ENCODE assay signal across 8 cellular contexts in the genomic region with DNA sequence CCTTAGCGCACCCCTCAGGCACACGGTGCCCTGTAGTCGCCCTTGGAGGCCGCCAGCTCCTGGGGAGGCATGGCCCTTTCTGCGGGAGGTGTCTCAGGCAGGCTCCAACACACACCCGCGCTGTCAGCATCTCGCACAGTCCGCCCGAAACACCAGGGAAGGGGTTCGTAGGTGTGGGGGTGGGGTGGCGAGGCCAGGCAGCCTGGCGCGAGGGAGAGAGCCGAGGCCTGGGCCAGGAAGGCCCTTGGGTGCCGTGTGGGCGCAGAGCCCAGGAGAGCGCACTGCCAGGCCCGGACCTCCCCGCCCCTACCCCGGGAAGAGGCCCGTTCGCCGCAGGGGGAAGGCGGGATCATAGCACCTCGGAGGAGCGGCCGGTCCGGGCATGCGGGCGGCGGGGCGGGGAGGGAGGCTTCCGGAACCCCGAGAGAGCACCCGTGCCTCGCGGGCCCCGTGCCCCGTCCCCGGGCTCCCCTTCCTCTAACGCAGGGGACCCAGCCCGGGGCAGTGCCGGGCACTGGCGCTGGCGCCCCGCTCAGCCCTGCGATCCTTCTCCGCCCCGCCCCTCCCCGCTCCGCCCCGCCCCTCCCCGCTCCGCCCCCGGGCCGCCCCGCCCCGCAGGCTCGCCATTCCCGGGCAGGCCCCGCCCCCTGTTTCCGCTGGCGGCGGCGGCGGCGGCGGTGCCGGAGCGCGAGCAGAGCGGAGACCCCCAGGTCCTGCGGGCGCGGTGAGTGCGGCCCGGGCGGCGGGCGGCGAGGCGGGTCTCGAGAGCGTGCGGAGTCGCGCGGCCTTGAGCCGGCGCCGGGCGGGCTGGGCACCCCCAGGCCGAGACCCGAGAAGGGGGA. TPM values are rescaled to one million over a fixed set of nuclear protein-coding genes. Genes with fewer than 3 reads are reported as not detected.
DNase-seq lines count a peak whose midpoint lies in the region; ATAC-seq, FAIRE-seq and TF ChIP-seq lines count a peak whose summit lies in the region.

A gene with protein sequence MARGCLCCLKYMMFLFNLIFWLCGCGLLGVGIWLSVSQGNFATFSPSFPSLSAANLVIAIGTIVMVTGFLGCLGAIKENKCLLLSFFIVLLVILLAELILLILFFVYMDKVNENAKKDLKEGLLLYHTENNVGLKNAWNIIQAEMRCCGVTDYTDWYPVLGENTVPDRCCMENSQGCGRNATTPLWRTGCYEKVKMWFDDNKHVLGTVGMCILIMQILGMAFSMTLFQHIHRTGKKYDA (plus strand): TSS at position 650 of the 842 bp plus-strand sequence. CDS start 123,815 bp downstream, outside the sequence.

- CTCF ChIA-PET in activated B cell treated with CpG ODN at 0.5 μM for 24 hours (lab: Charles Lee), result no interaction called here

- DNase-seq in D721Med (ENCODE audit: insufficient read length, low spot score) (peak; percentile 93), MM.1S (peak; percentile 45), activated B cell treated with CpG ODN at 0.5 μM for 24 hours (peak; percentile 75), cardiac fibroblast (ENCODE audit: low read depth in 2 of 2) (peak; percentile 55 to 79), islet precursor cell (peak; percentile 89)
- DNase-seq in stimulated activated CD4-positive, alpha-beta T cell treated with anti-CD3 and anti-CD28 coated beads, Interleukin-12 subunit alpha, Interleukin-12 subunit beta, amount 100 ng/mL, for 4 hours, result peak; percentile 73

- H3K4me3 Mint-ChIP-seq in activated B cell treated with CpG ODN at 0.5 μM for 24 hours, result peak within 1 kb of the TSS; percentile 78

- no peak for FAIRE-seq in D721Med (lab: Jason Lieb, UNC)

- H3K4me1 Mint-ChIP-seq in activated B cell treated with CpG ODN at 0.5 μM for 24 hours, result peaks cover 12% of the 10 kb centered on the region

- H3K9me2 ChIP-seq in MM.1S (replicated peaks; ENCODE audit: insufficient read depth, low read length), result no peaks in the 10 kb centered on the region

- peak within 1 kb of the TSS; percentile 93 for H2AFZ ChIP-seq in MM.1S (ENCODE audit: low read length)

- H4K20me1 ChIP-seq in MM.1S (ENCODE audit: insufficient read depth, low read length), result no peaks in the 10 kb centered on the region

- no peaks in the 10 kb centered on the region for H3K36me3 ChIP-seq in MM.1S (replicated peaks; ENCODE audit: insufficient read depth, low read length)

- peaks cover 14% of the 10 kb centered on the region for H3K27me3 Mint-ChIP-seq in activated B cell treated with CpG ODN at 0.5 μM for 24 hours

- no peaks in the 10 kb centered on the region for H3K4me1 ChIP-seq in MM.1S (ENCODE audit: low read length)

- peak; percentile 68 for ATAC-seq in GM21786 (IDR thresholded peaks at IDR 0.05; ENCODE audit: unreplicated experiment)
- peak; percentile 90 for ATAC-seq in activated B cell treated with CpG ODN at 0.5 μM for 24 hours (ENCODE audit: low read depth)
- ATAC-seq in HG03457 (IDR thresholded peaks at IDR 0.05; ENCODE audit: unreplicated experiment), result no peak

- peaks cover 19% of the 10 kb centered on the region for H3K27me3 ChIP-seq in MM.1S (replicated peaks; ENCODE audit: insufficient read depth, low read length)

- H3K9me3 Mint-ChIP-seq in activated B cell treated with CpG ODN at 0.5 μM for 24 hours, result no peaks in the 10 kb centered on the region

- H3K79me2 ChIP-seq in MM.1S (ENCODE audit: low read length), result no peaks in the 10 kb centered on the region

- no peaks in the 10 kb centered on the region for H3K9me3 ChIP-seq in MM.1S (replicated peaks; ENCODE audit: insufficient read depth, low read length)

- TF ChIP-seq CTCF in D721Med (IDR thresholded peaks at IDR 0.05; ENCODE audit: insufficient read depth, missing control alignments) (no peak), MM.1S (IDR thresholded peaks at IDR 0.05; ENCODE audit: low read length) (no peak), activated B cell treated with CpG ODN at 0.5 μM for 24 hours (IDR thresholded peaks at IDR 0.05) (no peak), cardiac fibroblast (IDR thresholded peaks at IDR 0.05; ENCODE audit: low read depth, low read length) (no peak)

- H3K4me2 ChIP-seq in MM.1S (ENCODE audit: low read depth, low read length), result peak within 1 kb of the TSS; percentile 99

- no peaks in the 10 kb centered on the region for H3K36me3 Mint-ChIP-seq in activated B cell treated with CpG ODN at 0.5 μM for 24 hours (ENCODE audit: low read depth)

- POLR2A ChIA-PET in activated B cell treated with CpG ODN at 0.5 μM for 24 hours (lab: Charles Lee), result no interaction called here

- no peaks in the 10 kb centered on the region for H3F3A ChIP-seq in MM.1S (ENCODE audit: insufficient read depth, low read length)

- H3K9ac ChIP-seq in MM.1S (ENCODE audit: low read length), result peak within 1 kb of the TSS; percentile 43; the same call in 1 of the 2 replicates

- H3K27ac Mint-ChIP-seq in activated B cell treated with CpG ODN at 0.5 μM for 24 hours, result no peak within 1 kb of the TSS

- intact Hi-C loops in activated B cell treated with CpG ODN at 0.5 μM for 24 hours (cut with micrococcal nuclease), result loop anchor here (2.0 to 10.0 kb wide), 2 partner anchors 678 to 1244 kb away; a partner anchor contains a TSS

- no peak within 1 kb of the TSS for H3K27ac ChIP-seq in MM.1S (ENCODE audit: low read length)

- peak within 1 kb of the TSS; percentile 84 for H3K4me3 ChIP-seq in MM.1S (ENCODE audit: low read length)
- H3K4me3 ChIP-seq in cardiac fibroblast (replicated peaks in 1 of 2; ENCODE audit: low read depth in 2 of 2, low read length in 2 of 2), result peak within 1 kb of the TSS; percentile 81 to 84

RNA-seq across cellular contexts. Expression of the gene that starts here (rescaled TPM):
- total RNA-seq in activated B cell treated with CpG ODN at 0.5 μM for 24 hours, result 0.20 and 0.54 TPM in 2 replicates

Comparison
In these comparisons a context has a peak if more than half of its experiments do, and no peak if none do; other contexts are left out.
1. Peak in DNase-seq and ATAC-seq in activated B cell treated with CpG ODN at 0.5 μM for 24 hours; RNA of the gene not detected or under 1 TPM.